Comparison of ENCODE assay signal across 8 cellular contexts in genomic region chr15:85482896-85483295, GRCh38.
DNase-seq lines count a peak whose midpoint lies in the region; ATAC-seq and TF ChIP-seq lines count a peak whose summit lies in the region.

No MANE protein-coding gene starts in this region.

- peak overlapping the region in 1 of 2 experiments; percentile 53; a peak in 2 of 4 replicates for H3K27ac ChIP-seq in SK-N-SH (ENCODE audit: low read depth in 2 of 2, low read length in 1 of 2)

- POLR2A ChIA-PET in SK-N-SH (lab: Yijun Ruan, JAX), result no interaction called here

- no peak overlapping the region; the same call in 1 of the 2 replicates for H3K9ac ChIP-seq in SK-N-SH

- TF ChIP-seq EP300 in SK-N-SH (IDR thresholded peaks at IDR 0.05; ENCODE audit: borderline replicate concordance in 1 of 2, low read depth in 1 of 2, low read length in 1 of 2), result no peak

- peak overlapping the region; percentile 82 for H3K27ac Mint-ChIP-seq in stimulated activated memory B cell treated with anti-CD40 and anti-IgM and Interleukin-4, amounts not matched to agents 10 μg/mL and 1 μg/mL and 100 μg/mL, for 72 hours

- peaks cover 49% of the 10 kb centered on the region for H3K79me2 ChIP-seq in SK-N-SH (ENCODE audit: insufficient read depth)

- no peak overlapping the region for H3K4me2 ChIP-seq in SK-N-SH

- peaks cover 0 to 5% of the 10 kb centered on the region in 2 experiments for H3K36me3 ChIP-seq in SK-N-SH (replicated peaks in 1 of 2; ENCODE audit: control insufficient read depth in 1 of 2, insufficient read depth in 2 of 2, low read length in 1 of 2)

- H3K9me2 ChIP-seq in SK-N-SH, result no peaks in the 10 kb centered on the region

- H3K27me3 Mint-ChIP-seq in stimulated activated memory B cell treated with anti-CD40 and anti-IgM and Interleukin-4, amounts not matched to agents 10 μg/mL and 1 μg/mL and 100 μg/mL, for 72 hours, result no peaks in the 10 kb centered on the region

- H3K9me3 Mint-ChIP-seq in stimulated activated memory B cell treated with anti-CD40 and anti-IgM and Interleukin-4, amounts not matched to agents 10 μg/mL and 1 μg/mL and 100 μg/mL, for 72 hours, result no peaks in the 10 kb centered on the region

- H3K4me3 Mint-ChIP-seq in stimulated activated memory B cell treated with anti-CD40 and anti-IgM and Interleukin-4, amounts not matched to agents 10 μg/mL and 1 μg/mL and 100 μg/mL, for 72 hours, result peak overlapping the region; percentile 17

- intact Hi-C loops in Right ventricle myocardium superior (cut with DNase I), result no loop called here

- no peak for TF ChIP-seq CTCF in SK-N-SH (IDR thresholded peaks at IDR 0.05)

- H3K4me3 ChIP-seq in SK-N-SH (ENCODE audit: low read depth in 2 of 2, low read length in 1 of 2), result no peak overlapping the region

- no peak for TF ChIP-seq RAD21 in SK-N-SH (IDR thresholded peaks at IDR 0.05; ENCODE audit: low read length)

- DNase-seq in SK-N-SH, result no peak
- no peak for DNase-seq in Right ventricle myocardium superior
- DNase-seq in putamen (ENCODE audit: low spot score), result no peak
- DNase-seq in effector CD4-positive, alpha-beta T cell, result no peak

- H3K4me1 ChIP-seq in SK-N-SH (ENCODE audit: control insufficient read depth in 1 of 2, insufficient read depth in 2 of 2, low read depth in 1 of 2, low read length in 1 of 2), result peaks cover 18 to 29% of the 10 kb centered on the region in 2 experiments; a peak in 3 of 4 replicates

- CTCF ChIA-PET in SK-N-SH (lab: Yijun Ruan, JAX), result interaction anchor here (1.2 to 1.8 kb wide), 3 partner anchors 152 to 357 kb away, joined by 3 to 5 read pairs (median 4); no protein-coding TSS in a partner anchor

- no peak overlapping the region for H2AFZ ChIP-seq in SK-N-SH (ENCODE audit: low read depth)

- H3K9me3 ChIP-seq in SK-N-SH, result no peaks in the 10 kb centered on the region

- peaks cover 4% of the 10 kb centered on the region for H3K36me3 Mint-ChIP-seq in stimulated activated memory B cell treated with anti-CD40 and anti-IgM and Interleukin-4, amounts not matched to agents 10 μg/mL and 1 μg/mL and 100 μg/mL, for 72 hours

- peaks cover 70% of the 10 kb centered on the region for H3K4me1 Mint-ChIP-seq in stimulated activated memory B cell treated with anti-CD40 and anti-IgM and Interleukin-4, amounts not matched to agents 10 μg/mL and 1 μg/mL and 100 μg/mL, for 72 hours

- peaks cover 4% of the 10 kb centered on the region for H3F3A ChIP-seq in SK-N-SH (replicated peaks; ENCODE audit: insufficient read depth)

- peaks cover 11% of the 10 kb centered on the region for H4K20me1 ChIP-seq in SK-N-SH (ENCODE audit: insufficient read depth)

- 39% methylated on average over 6 of the region's 6 CpGs for WGBS in SK-N-SH (ENCODE audit: low lambda C conversion rate)

- ATAC-seq in GM21825 (IDR thresholded peaks at IDR 0.05; ENCODE audit: unreplicated experiment) (peak; percentile 38), Right ventricle myocardium superior (ENCODE audit: poor library complexity) (peak; percentile 15), HG02884 (IDR thresholded peaks at IDR 0.05; ENCODE audit: unreplicated experiment) (no peak), GM18870 (IDR thresholded peaks at IDR 0.05; ENCODE audit: unreplicated experiment) (no peak)
- ATAC-seq in stimulated activated memory B cell treated with anti-CD40 and anti-IgM and Interleukin-4, amounts not matched to agents 10 μg/mL and 1 μg/mL and 100 μg/mL, for 72 hours, result peak; percentile 78

- no peaks in the 10 kb centered on the region for H3K27me3 ChIP-seq in SK-N-SH (ENCODE audit: insufficient read depth)

TF ChIP-seq in SK-N-SH, 30 proteins besides CTCF, POLR2A, EP300 and RAD21:
- TF ChIP-seq NRF1 (IDR thresholded peaks at IDR 0.05; ENCODE audit: low read depth, low read length), result no peak
- TF ChIP-seq RXRA (IDR thresholded peaks at IDR 0.05; ENCODE audit: borderline replicate concordance, low read depth), result no peak
- TF ChIP-seq NFIC (IDR thresholded peaks at IDR 0.05; ENCODE audit: borderline replicate concordance), result no peak
- TF ChIP-seq ELF1 (IDR thresholded peaks at IDR 0.05), result peak; percentile 75; the same call in 1 of the 2 replicates
- TF ChIP-seq USF1 (IDR thresholded peaks at IDR 0.05; ENCODE audit: borderline replicate concordance, low read depth), result no peak
- no peak for TF ChIP-seq GABPA (IDR thresholded peaks at IDR 0.05; ENCODE audit: low read depth)
- no peak for TF ChIP-seq SIN3A (IDR thresholded peaks at IDR 0.05; ENCODE audit: borderline replicate concordance, low read depth, low read length)
- TF ChIP-seq ZBTB33 (IDR thresholded peaks at IDR 0.05; ENCODE audit: borderline replicate concordance, low read depth), result no peak
- TF ChIP-seq PBX3 (IDR thresholded peaks at IDR 0.05), result peak; percentile 46; the same call in 1 of the 2 replicates

Comparison
In these comparisons a context has a peak if more than half of its experiments do, and no peak if none do; other contexts are left out.
1. ATAC-seq: peak in GM21825 (single experiment), Right ventricle myocardium superior (single experiment) and stimulated activated memory B cell treated with anti-CD40 and anti-IgM and Interleukin-4, amounts not matched to agents 10 μg/mL and 1 μg/mL and 100 μg/mL, for 72 hours (single experiment); none in HG02884 (single experiment) and GM18870 (single experiment).